8 cellular contexts compared by ENCODE assay signal in genomic region chr19:48169974-48170803, GRCh38. TPM values are rescaled to one million over a fixed set of nuclear protein-coding genes. Genes with fewer than 3 reads are reported as not detected.
DNase-seq lines count a peak whose midpoint lies in the region; ATAC-seq, FAIRE-seq and TF ChIP-seq lines count a peak whose summit lies in the region.

Gene LIG1 (minus strand): TSS chr19:48170344. CDS start chr19:48165566, 4,778 bp downstream.
Gene ZSWIM9 (plus strand): TSS chr19:48170680. CDS start chr19:48171803, 1,123 bp downstream.

- peak; percentile 87 for ATAC-seq in GM18907 (IDR thresholded peaks at IDR 0.05; ENCODE audit: unreplicated experiment)
- peak; percentile 61 for ATAC-seq in HG03139 (IDR thresholded peaks at IDR 0.05; ENCODE audit: unreplicated experiment)

- H3K4me3 ChIP-seq in WI38 (ENCODE audit: low read depth, low read length) = peak within 1 kb of the TSS; percentile 86
- H3K4me3 ChIP-seq in bronchial epithelial cell (ENCODE audit: low read depth, low read length) = peak within 1 kb of the TSS; percentile 76

- FAIRE-seq in bronchial epithelial cell (lab: Jason Lieb, UNC) = no peak

- H3K4me1 Mint-ChIP-seq in immature natural killer cell = peaks cover 20 to 23% of the 10 kb centered on the region in 2 donors

- TF ChIP-seq CTCF in WI38 (IDR thresholded peaks at IDR 0.05; ENCODE audit: low read depth, low read length) (no peak), bronchial epithelial cell (IDR thresholded peaks at IDR 0.05; ENCODE audit: insufficient read depth, low read length, severe bottlenecking) (peak; percentile 16)

- H3K27ac Mint-ChIP-seq in immature natural killer cell = peak within 1 kb of the TSS; percentile 95 to 98 (median 97)

- H3K4me3 Mint-ChIP-seq in immature natural killer cell = peak within 1 kb of the TSS; percentile 93 to 100 (median 97)

- DNase-seq in AG08395 (ENCODE audit: low spot score) (peak; percentile 97), NCI-H2227 treated with DMSO at 0.1 percent for 48 hours (lab: John Stamatoyannopoulos, UW) (peak; percentile 91), bronchial epithelial cell (ENCODE audit: low read depth) (peak; percentile 84), immature natural killer cell (peak; percentile 91 to 93 (median 93)), smooth muscle cell of the brain vasculature (ENCODE audit: low read depth, low spot score) (peak; percentile 80)

- no peaks in the 10 kb centered on the region for H3K9me3 Mint-ChIP-seq in immature natural killer cell

- H3K36me3 ChIP-seq in bronchial epithelial cell (ENCODE audit: control insufficient read depth, insufficient read depth, low read length) = peaks cover 7% of the 10 kb centered on the region

- H3K27me3 ChIP-seq in bronchial epithelial cell (ENCODE audit: control insufficient read depth, insufficient read depth, low read length) = no peaks in the 10 kb centered on the region

- H3K36me3 Mint-ChIP-seq in immature natural killer cell = peaks cover 13 to 16% (median 13%) of the 10 kb centered on the region in 3 donors

- H3K27me3 Mint-ChIP-seq in immature natural killer cell (ENCODE audit: low read depth in 3 of 3) = peaks cover 7 to 12% (median 11%) of the 10 kb centered on the region in 3 donors

RNA-seq across cellular contexts. Expression of gene LIG1, which starts in this region (rescaled TPM):
- total RNA-seq in bronchial epithelial cell = 4.5 and 5.8 TPM in 2 replicates
- polyA plus RNA-seq in immature natural killer cell = 10 to 100 TPM; 13.1 to 26.0 (median 17.3) TPM

RNA-seq across cellular contexts. Expression of gene ZSWIM9, which starts in this region (rescaled TPM):
- 1.3 and 1.5 TPM in 2 replicates for total RNA-seq in bronchial epithelial cell
- 1 to 10 TPM in 1 of 3 donors, under 1 TPM in 1, not detected in 1; 0.54 to 1.3 TPM for polyA plus RNA-seq in immature natural killer cell

Comparison
In these comparisons a context has a peak if more than half of its experiments do, and no peak if none do; other contexts are left out.
1. Peak in every context shown above with its lines: DNase-seq, ATAC-seq and H3K4me3 ChIP-seq.